7 cellular contexts compared by ENCODE assay signal in genomic region chr18:13548944-13549878, GRCh38.
DNase-seq lines count a peak whose midpoint lies in the region; ATAC-seq and TF ChIP-seq lines count a peak whose summit lies in the region.

No MANE protein-coding gene starts in this region.

- H3K9ac ChIP-seq in mesendoderm (ENCODE audit: low read length): no peak overlapping the region

- H3K79me1 ChIP-seq in mesendoderm (ENCODE audit: low read length): no peaks in the 10 kb centered on the region

- H3K56ac ChIP-seq in mesendoderm (ENCODE audit: low read length): no peak overlapping the region

- DNase-seq in coronary artery (ENCODE audit: low spot score): peak; percentile 46
- peak in 7 of 49 donors; percentile 16 to 59 (median 45) for DNase-seq in substantia nigra (lab: John Stamatoyannopoulos, UW)
- DNase-seq in mesendoderm: no peak
- DNase-seq in endothelial cell (ENCODE audit: low spot score): no peak
- DNase-seq in central memory CD4-positive, alpha-beta T cell: no peak

- no peaks in the 10 kb centered on the region for H3K27me3 ChIP-seq in mesendoderm (ENCODE audit: insufficient read depth, low read length, poor library complexity)

- no peak overlapping the region for H3K23ac ChIP-seq in mesendoderm (ENCODE audit: low read length)

- H2BK5ac ChIP-seq in mesendoderm (ENCODE audit: low read length): no peak overlapping the region

- H3K9me3 Mint-ChIP-seq in endothelial cell (ENCODE audit: unreplicated experiment): no peaks in the 10 kb centered on the region

- H3K18ac ChIP-seq in mesendoderm (ENCODE audit: low read length): no peak overlapping the region

- no CpG with 5 or more reads among the region's 7 CpGs for WGBS in mesendoderm (ENCODE audit: extremely low coverage, insufficient coverage, low lambda C conversion rate)

- peaks cover 3% of the 10 kb centered on the region for H3K4me1 ChIP-seq in mesendoderm (ENCODE audit: control insufficient read depth, low read depth, low read length)

- H3K27ac Mint-ChIP-seq in endothelial cell (ENCODE audit: unreplicated experiment): no peak overlapping the region

- H3K4me1 Mint-ChIP-seq in endothelial cell (ENCODE audit: unreplicated experiment): no peaks in the 10 kb centered on the region

- no peak overlapping the region for H4K5ac ChIP-seq in mesendoderm (ENCODE audit: low read length)

- H4K8ac ChIP-seq in mesendoderm (ENCODE audit: low read depth, low read length): no peak overlapping the region

- H2BK15ac ChIP-seq in mesendoderm (replicated peaks; ENCODE audit: low read depth): no peak overlapping the region

- H3K36me3 Mint-ChIP-seq in endothelial cell (ENCODE audit: low read depth, unreplicated experiment): peaks cover 3% of the 10 kb centered on the region

- ATAC-seq in GM19455 (IDR thresholded peaks at IDR 0.05; ENCODE audit: unreplicated experiment): peak; percentile 69
- peak; percentile 57 for ATAC-seq in HG03139 (IDR thresholded peaks at IDR 0.05; ENCODE audit: unreplicated experiment)

- H3K36me3 ChIP-seq in mesendoderm (ENCODE audit: control insufficient read depth, insufficient read depth, low read length): no peaks in the 10 kb centered on the region

- no peaks in the 10 kb centered on the region for H3K79me2 ChIP-seq in mesendoderm (ENCODE audit: control insufficient read depth, insufficient read depth, low read length)

- no peak overlapping the region for H3K4ac ChIP-seq in mesendoderm (ENCODE audit: low read depth, low read length)

- H3K4me3 ChIP-seq in coronary artery: no peak overlapping the region
- H3K4me3 ChIP-seq in mesendoderm (ENCODE audit: low read length): no peak overlapping the region

- H3K4me3 Mint-ChIP-seq in endothelial cell (ENCODE audit: unreplicated experiment): no peak overlapping the region

- H2AK5ac ChIP-seq in mesendoderm (ENCODE audit: low read length): no peak overlapping the region

- peak overlapping the region in 1 of 2 donors; percentile 10 for H3K27ac ChIP-seq in coronary artery
- peak overlapping the region; percentile 56 for H3K27ac ChIP-seq in substantia nigra (ENCODE audit: low read depth, low read length, poor library complexity, severe bottlenecking)
- H3K27ac ChIP-seq in mesendoderm (ENCODE audit: low read depth, low read length): no peak overlapping the region

- H3K27me3 Mint-ChIP-seq in endothelial cell (ENCODE audit: unreplicated experiment): no peaks in the 10 kb centered on the region

- no peak overlapping the region for H3K4me2 ChIP-seq in mesendoderm (ENCODE audit: low read length)

- no peak for TF ChIP-seq CTCF in coronary artery (IDR thresholded peaks at IDR 0.05)
- no peak for TF ChIP-seq CTCF in endothelial cell (IDR thresholded peaks at IDR 0.05; ENCODE audit: unreplicated experiment)

- H2BK120ac ChIP-seq in mesendoderm (ENCODE audit: low read depth, low read length): no peak overlapping the region
